ENCODE assay signal across 14 cellular contexts in genomic region chr10:79111427-79111826, GRCh38. TPM values are rescaled to one million over a fixed set of nuclear protein-coding genes. Genes with fewer than 3 reads are reported as not detected.
DNase-seq lines count a peak whose midpoint lies in the region; ATAC-seq and TF ChIP-seq lines count a peak whose summit lies in the region.
"Had no signal": no experiment of that assay in that cellular context is flagged by ENCODE, and none has a peak within 500 bp of the region (broad histone marks: within the 10 kb centered on the region; RNA-seq: fewer than 3 reads in every experiment).

No MANE protein-coding gene starts in this region.

- no peaks in the 10 kb centered on the region for H3K36me3 Mint-ChIP-seq in T-helper 17 cell (ENCODE audit: low read depth)

- no peak overlapping the region for H3K4me3 Mint-ChIP-seq in T-helper 17 cell
- H3K4me3 Mint-ChIP-seq: effector memory CD8-positive, alpha-beta T cell; WTC11 had no signal

- TF ChIP-seq EP300 in gastroesophageal sphincter (IDR thresholded peaks at IDR 0.05) = no peak

- H3K36me3 ChIP-seq in gastroesophageal sphincter = peaks cover 0 to 16% of the 10 kb centered on the region in 2 donors

- no peak for ATAC-seq in T-helper 17 cell
- no peak for ATAC-seq in gastroesophageal sphincter
- no peak for ATAC-seq in HG02610 (IDR thresholded peaks at IDR 0.05; ENCODE audit: unreplicated experiment)
- ATAC-seq: effector memory CD8-positive, alpha-beta T cell; GM12878; Panc1; WTC11 had no signal

- H3K27ac ChIP-seq in gastroesophageal sphincter = peak overlapping the region; percentile 60 to 89 (median 83)

- TF ChIP-seq CTCF in gastroesophageal sphincter (IDR thresholded peaks at IDR 0.05) = no peak
- TF ChIP-seq CTCF in GM13977 (IDR thresholded peaks at IDR 0.05; ENCODE audit: extremely low read depth, insufficient read depth, missing control alignments) = no peak

- no peak overlapping the region for H3K4me3 ChIP-seq in gastroesophageal sphincter
- H3K4me3 ChIP-seq: GM12878 had no signal

- H3K27me3 ChIP-seq in gastroesophageal sphincter = no peaks in the 10 kb centered on the region

- H3K9me3 ChIP-seq in T-helper 17 cell (ENCODE audit: control insufficient read depth, low read length, poor library complexity, severe bottlenecking) = no peaks in the 10 kb centered on the region
- no peaks in the 10 kb centered on the region for H3K9me3 ChIP-seq in gastroesophageal sphincter

- peak overlapping the region; percentile 89 for H3K27ac Mint-ChIP-seq in T-helper 17 cell

- peaks cover 58% of the 10 kb centered on the region for H3K4me1 Mint-ChIP-seq in T-helper 17 cell

- in situ Hi-C loops in GM13977 (cut with MboI; ENCODE audit: low pct_unique_long_range_greater_than_20kb, low sequenced_read_pairs, unreplicated experiment) = no loop called here

- no peak for TF ChIP-seq POLR2A in gastroesophageal sphincter (IDR thresholded peaks at IDR 0.05)

- WGBS in gastroesophageal sphincter (ENCODE audit: low coverage in 1 of 2), 2 donors = 20 to 27% methylated on average over 2 to 4 of the region's 5 CpGs

- DNase-seq in EH (ENCODE audit: low read depth) (peak; percentile 76), T-helper 17 cell (no peak), renal cortical epithelial cell (ENCODE audit: low read depth) (peak; percentile 98), mesenteric fat pad (ENCODE audit: low spot score) (no peak), GM13977 (ENCODE audit: low spot score) (no peak), hippocampal formation (lab: John Stamatoyannopoulos, UW) (no peak)
- DNase-seq: activated gamma-delta T cell; COR-L47; effector memory CD8-positive, alpha-beta T cell had no signal

- no peaks in the 10 kb centered on the region for H3K27me3 Mint-ChIP-seq in T-helper 17 cell
- H3K27me3 Mint-ChIP-seq: effector memory CD8-positive, alpha-beta T cell had no signal

- H3K4me1 ChIP-seq in gastroesophageal sphincter = peaks cover 12 to 100% (median 64%) of the 10 kb centered on the region in 3 donors

RNA-seq across cellular contexts. Expression of gene ZMIZ1, which starts 42.7 kb away (rescaled TPM):
- total RNA-seq in T-helper 17 cell (10 to 100 TPM; 30.0 to 34.0 TPM), gastroesophageal sphincter (10 to 100 TPM; 36.3 to 79.2 (median 67.1) TPM), renal cortical epithelial cell (3.6 and 45.0 TPM in 2 replicates), mesenteric fat pad (81.1 TPM)

Comparison
In these comparisons a context has a peak if more than half of its experiments do, and no peak if none do; other contexts are left out.
1. DNase-seq: peak in EH (single experiment) and renal cortical epithelial cell (single experiment); none in T-helper 17 cell (0 of 3), mesenteric fat pad (single experiment), GM13977 (single experiment) and hippocampal formation (0 of 2).